In the genomic region with DNA sequence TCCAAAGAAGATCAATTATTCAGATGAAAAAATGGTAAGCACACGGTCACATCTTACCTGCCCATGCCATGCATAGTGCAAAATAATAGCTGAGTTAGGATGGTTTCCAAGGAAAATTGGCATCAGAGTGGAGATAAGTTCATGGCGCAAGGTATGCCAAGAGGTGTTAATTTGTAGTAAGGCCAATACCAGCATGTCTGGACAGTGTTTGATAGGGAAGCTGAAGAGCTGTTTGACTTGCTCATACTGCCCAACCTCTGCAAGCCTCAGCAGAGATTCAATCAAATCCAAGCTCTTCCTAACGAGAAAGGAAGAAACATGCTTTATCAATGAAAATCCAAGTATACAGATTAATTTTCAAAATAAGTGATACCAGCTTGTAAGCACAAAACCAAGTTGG, we compare ENCODE assay signal across 28 cellular contexts.
"Had no signal": no experiment of that assay in that cellular context is flagged by ENCODE, and none has a peak within 500 bp of the region (broad histone marks: within the 10 kb centered on the region; RNA-seq: fewer than 3 reads in every experiment).

No MANE protein-coding gene starts in this region.

- H3K4me1 Mint-ChIP-seq: activated T-helper 17 cell treated with anti-CD3 and anti-CD28 coated beads, Interleukin-2, amount 50 U/mL, for 72 hours; brain; nephron; stimulated activated effector memory CD8-positive, alpha-beta T cell treated with anti-CD3 and anti-CD28 coated beads, Interleukin-12 subunit alpha, Interleukin-12 subunit beta, amount 100 ng/mL, for 72 hours had no signal

- H3K27ac Mint-ChIP-seq: activated CD4-positive, alpha-beta memory T cell treated with anti-CD3 and anti-CD28 coated beads for 36 hours; activated naive CD8-positive, alpha-beta T cell treated with anti-CD3 and anti-CD28 coated beads, Interleukin-2, amount 10 ng/mL, durations not matched to agents 7 days and 5 days; activated T-helper 17 cell treated with anti-CD3 and anti-CD28 coated beads, Interleukin-2, amount 50 U/mL, for 72 hours; brain; nephron; progenitor cell of endocrine pancreas; stimulated activated effector memory CD8-positive, alpha-beta T cell treated with anti-CD3 and anti-CD28 coated beads, Interleukin-12 subunit alpha, Interleukin-12 subunit beta, amount 100 ng/mL, for 72 hours; stimulated activated naive CD8-positive, alpha-beta T cell treated with anti-CD3 and anti-CD28 coated beads, Interleukin-15, Interleukin-2, amounts not matched to agents 100 ng/mL and 50 ng/mL, for 24 hours; T-helper 1 cell treated with Interleukin-12 subunit alpha and Interleukin-12 subunit beta and Interleukin-4 antibody, amounts not matched to agents 30 μg/mL and 1 μg/mL, for 36 hours had no signal

- H3K27me3 Mint-ChIP-seq: activated CD4-positive, alpha-beta memory T cell treated with anti-CD3 and anti-CD28 coated beads for 36 hours; activated naive CD8-positive, alpha-beta T cell treated with anti-CD3 and anti-CD28 coated beads, Interleukin-2, amount 10 ng/mL, durations not matched to agents 7 days and 5 days; activated T-helper 17 cell treated with anti-CD3 and anti-CD28 coated beads, Interleukin-2, amount 50 U/mL, for 72 hours; brain; progenitor cell of endocrine pancreas; stimulated activated naive CD8-positive, alpha-beta T cell treated with anti-CD3 and anti-CD28 coated beads, Interleukin-15, Interleukin-2, amounts not matched to agents 100 ng/mL and 50 ng/mL, for 24 hours had no signal

- H3K4me3 Mint-ChIP-seq: activated CD4-positive, alpha-beta memory T cell treated with anti-CD3 and anti-CD28 coated beads for 36 hours; activated naive CD8-positive, alpha-beta T cell treated with anti-CD3 and anti-CD28 coated beads, Interleukin-2, amount 10 ng/mL, durations not matched to agents 7 days and 5 days; activated T-cell treated with anti-CD3 and anti-CD28 coated beads, Interleukin-2, amount 50 U/mL, for 4 hours; activated T-helper 17 cell treated with anti-CD3 and anti-CD28 coated beads, Interleukin-2, amount 50 U/mL, for 72 hours; brain; nephron; stimulated activated effector memory CD8-positive, alpha-beta T cell treated with anti-CD3 and anti-CD28 coated beads, Interleukin-12 subunit alpha, Interleukin-12 subunit beta, amount 100 ng/mL, for 72 hours; stimulated activated naive CD8-positive, alpha-beta T cell treated with anti-CD3 and anti-CD28 coated beads, Interleukin-15, Interleukin-2, amounts not matched to agents 100 ng/mL and 50 ng/mL, for 24 hours; T-helper 1 cell treated with Interleukin-12 subunit alpha and Interleukin-12 subunit beta and Interleukin-4 antibody, amounts not matched to agents 30 μg/mL and 1 μg/mL, for 36 hours had no signal

- DNase-seq: activated CD4-positive, alpha-beta memory T cell treated with anti-CD3 and anti-CD28 coated beads for 36 hours; activated CD4-positive, alpha-beta T cell treated with anti-CD3 and anti-CD28 coated beads for 48 hours; activated CD8-positive, alpha-beta memory T cell treated with anti-CD3 and anti-CD28 coated beads, Interleukin-2, amount 50 U/mL, for 4 hours; activated naive CD8-positive, alpha-beta T cell treated with anti-CD3 and anti-CD28 coated beads, Interleukin-2, amount 10 ng/mL, durations not matched to agents 7 days and 5 days; activated T-cell treated with anti-CD3 and anti-CD28 coated beads, Interleukin-2, amount 50 U/mL, for 4 hours; caudate nucleus; dermis blood vessel endothelial cell; effector CD4-positive, alpha-beta T cell; hippocampal formation; lower lobe of right lung; mesenchymal stem cell; SK-N-SH; small intestine; stimulated activated CD4-positive, alpha-beta T cell treated with anti-CD3 and anti-CD28 coated beads, Interleukin-4, amount 100 ng/mL, for 24 hours; SW 1271; T-helper 9 cell; trophoblast cell had no signal

- H3K4me3 ChIP-seq: ascending aorta, lower lobe of right lung, thoracic aorta had no signal

- H3K4me1 ChIP-seq: ascending aorta, lower lobe of right lung had no signal

- H3K9me3 ChIP-seq: ascending aorta, lower lobe of right lung, SK-N-SH, thoracic aorta had no signal

- H3K27me3 ChIP-seq: ascending aorta had no signal

- H3K27ac ChIP-seq: ascending aorta, epithelial cell of prostate, lower lobe of right lung, thoracic aorta, VCaP had no signal

- H3K9me3 Mint-ChIP-seq: activated CD4-positive, alpha-beta memory T cell treated with anti-CD3 and anti-CD28 coated beads for 36 hours; activated naive CD8-positive, alpha-beta T cell treated with anti-CD3 and anti-CD28 coated beads, Interleukin-2, amount 10 ng/mL, durations not matched to agents 7 days and 5 days; activated T-cell treated with anti-CD3 and anti-CD28 coated beads, Interleukin-2, amount 50 U/mL, for 4 hours; activated T-helper 17 cell treated with anti-CD3 and anti-CD28 coated beads, Interleukin-2, amount 50 U/mL, for 72 hours; brain; nephron; stimulated activated effector memory CD8-positive, alpha-beta T cell treated with anti-CD3 and anti-CD28 coated beads, Interleukin-12 subunit alpha, Interleukin-12 subunit beta, amount 100 ng/mL, for 72 hours; stimulated activated naive CD8-positive, alpha-beta T cell treated with anti-CD3 and anti-CD28 coated beads, Interleukin-15, Interleukin-2, amounts not matched to agents 100 ng/mL and 50 ng/mL, for 24 hours; T-helper 1 cell treated with Interleukin-12 subunit alpha and Interleukin-12 subunit beta and Interleukin-4 antibody, amounts not matched to agents 30 μg/mL and 1 μg/mL, for 36 hours had no signal
